In the genomic region with DNA sequence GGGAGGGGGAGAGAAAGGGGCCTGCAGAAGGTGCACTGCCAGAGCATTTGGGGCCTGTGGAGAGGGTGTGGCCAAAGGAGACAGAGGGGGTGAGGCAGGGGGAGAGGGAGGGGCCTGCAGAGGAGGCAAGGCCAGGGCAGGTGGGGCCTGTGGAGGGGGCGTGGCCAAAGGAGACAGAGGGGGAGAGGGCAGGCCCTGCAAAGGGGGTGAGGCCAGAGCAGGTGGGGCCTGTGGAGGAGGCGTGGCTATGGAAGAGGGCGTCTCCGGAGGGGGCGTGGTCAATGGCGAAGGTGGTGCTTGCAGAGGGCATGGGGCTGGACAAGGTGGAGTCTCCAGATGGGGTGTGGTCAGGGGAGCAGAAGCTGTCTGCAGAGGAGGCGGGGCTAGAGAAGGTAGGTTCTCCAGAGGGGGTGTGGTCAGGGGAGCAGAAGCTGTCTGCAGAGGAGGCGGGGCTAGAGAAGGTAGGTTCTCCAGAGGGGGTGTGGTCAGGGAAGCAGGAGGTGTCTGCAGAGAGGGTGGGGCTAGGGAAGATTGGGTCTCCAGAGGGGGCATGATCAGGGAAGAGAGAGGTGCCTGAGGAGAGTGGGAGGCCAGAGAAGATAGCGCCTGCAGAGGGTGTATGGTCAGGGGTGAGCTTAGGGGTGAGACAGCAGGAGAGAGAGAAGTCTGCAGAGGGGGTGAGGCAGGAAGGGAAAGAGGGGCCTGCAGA, we compare ENCODE assay signal across 1 cellular context.
TF ChIP-seq lines count a peak whose summit lies in the region.

No MANE protein-coding gene starts in this region.

TF ChIP-seq in HEK293, 187 proteins besides CTCF, POLR2A, EP300 and RAD21 (continued from another document):
- TF ChIP-seq, protein P1, sequence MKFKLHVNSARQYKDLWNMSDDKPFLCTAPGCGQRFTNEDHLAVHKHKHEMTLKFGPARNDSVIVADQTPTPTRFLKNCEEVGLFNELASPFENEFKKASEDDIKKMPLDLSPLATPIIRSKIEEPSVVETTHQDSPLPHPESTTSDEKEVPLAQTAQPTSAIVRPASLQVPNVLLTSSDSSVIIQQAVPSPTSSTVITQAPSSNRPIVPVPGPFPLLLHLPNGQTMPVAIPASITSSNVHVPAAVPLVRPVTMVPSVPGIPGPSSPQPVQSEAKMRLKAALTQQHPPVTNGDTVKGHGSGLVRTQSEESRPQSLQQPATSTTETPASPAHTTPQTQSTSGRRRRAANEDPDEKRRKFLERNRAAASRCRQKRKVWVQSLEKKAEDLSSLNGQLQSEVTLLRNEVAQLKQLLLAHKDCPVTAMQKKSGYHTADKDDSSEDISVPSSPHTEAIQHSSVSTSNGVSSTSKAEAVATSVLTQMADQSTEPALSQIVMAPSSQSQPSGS (tag by site-specific recombination; IDR thresholded peaks at IDR 0.05; ENCODE audit: low read depth): no peak
- TF ChIP-seq ZNF214 (tag by site-specific recombination; IDR thresholded peaks at IDR 0.05; ENCODE audit: borderline replicate concordance): no peak
- TF ChIP-seq ZNF76 (tag by site-specific recombination; IDR thresholded peaks at IDR 0.05; ENCODE audit: borderline replicate concordance, low read depth): no peak
- TF ChIP-seq KLF9 (tag by site-specific recombination; IDR thresholded peaks at IDR 0.05; ENCODE audit: low read depth): peak; percentile 99
- no peak for TF ChIP-seq ZNF132 (tag by site-specific recombination; IDR thresholded peaks at IDR 0.05; ENCODE audit: borderline replicate concordance)
- TF ChIP-seq, protein P2, sequence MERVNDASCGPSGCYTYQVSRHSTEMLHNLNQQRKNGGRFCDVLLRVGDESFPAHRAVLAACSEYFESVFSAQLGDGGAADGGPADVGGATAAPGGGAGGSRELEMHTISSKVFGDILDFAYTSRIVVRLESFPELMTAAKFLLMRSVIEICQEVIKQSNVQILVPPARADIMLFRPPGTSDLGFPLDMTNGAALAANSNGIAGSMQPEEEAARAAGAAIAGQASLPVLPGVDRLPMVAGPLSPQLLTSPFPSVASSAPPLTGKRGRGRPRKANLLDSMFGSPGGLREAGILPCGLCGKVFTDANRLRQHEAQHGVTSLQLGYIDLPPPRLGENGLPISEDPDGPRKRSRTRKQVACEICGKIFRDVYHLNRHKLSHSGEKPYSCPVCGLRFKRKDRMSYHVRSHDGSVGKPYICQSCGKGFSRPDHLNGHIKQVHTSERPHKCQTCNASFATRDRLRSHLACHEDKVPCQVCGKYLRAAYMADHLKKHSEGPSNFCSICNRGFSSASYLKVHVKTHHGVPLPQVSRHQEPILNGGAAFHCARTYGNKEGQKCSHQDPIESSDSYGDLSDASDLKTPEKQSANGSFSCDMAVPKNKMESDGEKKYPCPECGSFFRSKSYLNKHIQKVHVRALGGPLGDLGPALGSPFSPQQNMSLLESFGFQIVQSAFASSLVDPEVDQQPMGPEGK (tag by site-specific recombination; IDR thresholded peaks at IDR 0.05): peak; percentile 86
- TF ChIP-seq ZNF302 (tag by site-specific recombination; IDR thresholded peaks at IDR 0.05; ENCODE audit: low read depth): no peak
- TF ChIP-seq ZBTB17 (tag by site-specific recombination; IDR thresholded peaks at IDR 0.05): no peak
- TF ChIP-seq TCF7L2 (IDR thresholded peaks at IDR 0.05; ENCODE audit: borderline replicate concordance, low read depth, low read length): no peak
- TF ChIP-seq HOXC10 (CRISPR knock-in tag; IDR thresholded peaks at IDR 0.05): no peak
- no peak for TF ChIP-seq ZNF514 (tag by site-specific recombination; IDR thresholded peaks at IDR 0.05)
- TF ChIP-seq ZNF157 (tag by site-specific recombination; IDR thresholded peaks at IDR 0.05): no peak
- no peak for TF ChIP-seq ZNF404 (tag by site-specific recombination; IDR thresholded peaks at IDR 0.05)
- TF ChIP-seq ZNF311 (tag by site-specific recombination; IDR thresholded peaks at IDR 0.05; ENCODE audit: borderline replicate concordance): no peak
TF ChIP-seq in HEK293: peak in this region for 14.
